In the genomic region with DNA sequence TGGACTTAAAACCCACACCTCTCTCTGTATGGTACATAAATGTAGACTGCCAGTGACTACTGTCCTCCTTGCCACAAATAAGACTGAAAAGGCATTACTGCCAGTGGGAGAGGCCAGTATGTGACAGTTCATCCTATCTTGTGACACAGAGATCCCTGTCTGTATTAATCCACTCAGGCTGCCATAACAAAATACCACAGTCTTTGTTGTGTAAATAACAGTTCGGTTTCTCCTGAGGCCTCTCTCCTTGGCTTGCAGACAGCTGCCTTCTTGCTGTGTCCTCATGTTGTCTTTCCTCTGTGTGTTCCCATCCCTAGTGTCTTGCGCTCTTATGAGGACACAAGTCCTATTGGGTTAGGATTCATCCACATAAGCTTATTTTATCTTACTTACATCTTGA, we compare ENCODE assay signal across 23 cellular contexts. TPM values are rescaled to one million over a fixed set of nuclear protein-coding genes. Genes with fewer than 3 reads are reported as not detected.
DNase-seq lines count a peak whose midpoint lies in the region; ATAC-seq and TF ChIP-seq lines count a peak whose summit lies in the region.
"Had no signal": no experiment of that assay in that cellular context is flagged by ENCODE, and none has a peak within 500 bp of the region (broad histone marks: within the 10 kb centered on the region; RNA-seq: fewer than 3 reads in every experiment).

No MANE protein-coding gene starts in this region.

- H3K27ac ChIP-seq in psoas muscle, result peak overlapping the region; percentile 37
- H3K27ac ChIP-seq: 22Rv1, BLaER1, HL-60 had no signal

- H3K4me1 Mint-ChIP-seq in T-helper 1 cell treated with Interleukin-12 subunit alpha and Interleukin-12 subunit beta and Interleukin-4 antibody, amounts not matched to agents 30 μg/mL and 1 μg/mL, for 36 hours (ENCODE audit: low read depth), result peaks cover 24% of the 10 kb centered on the region
- H3K4me1 Mint-ChIP-seq in activated T-helper 1 cell treated with anti-CD3 and anti-CD28 coated beads, Interleukin-12 subunit alpha, Interleukin-12 subunit beta, Interleukin-2, Interleukin-4 antibody, amounts not matched to agents 30 ng/mL and 10 ng/mL and 1 ng/mL, durations not matched to agents 14 hours and 24 hours and 36 hours (ENCODE audit: low read depth), result peaks cover 18% of the 10 kb centered on the region
- H3K4me1 Mint-ChIP-seq in immature natural killer cell, result peaks cover 0 to 3% of the 10 kb centered on the region in 2 donors
- H3K4me1 Mint-ChIP-seq: CD14-positive monocyte had no signal

- no peaks in the 10 kb centered on the region for H3K27me3 Mint-ChIP-seq in T-helper 1 cell treated with Interleukin-12 subunit alpha and Interleukin-12 subunit beta and Interleukin-4 antibody, amounts not matched to agents 30 μg/mL and 1 μg/mL, for 36 hours (ENCODE audit: low read depth)
- no peaks in the 10 kb centered on the region for H3K27me3 Mint-ChIP-seq in activated T-helper 1 cell treated with anti-CD3 and anti-CD28 coated beads, Interleukin-12 subunit alpha, Interleukin-12 subunit beta, Interleukin-2, Interleukin-4 antibody, amounts not matched to agents 30 ng/mL and 10 ng/mL and 1 ng/mL, durations not matched to agents 14 hours and 24 hours and 36 hours (ENCODE audit: insufficient read depth)
- H3K27me3 Mint-ChIP-seq in immature natural killer cell (ENCODE audit: low read depth in 3 of 3), result peaks cover 0 to 2% (median 0%) of the 10 kb centered on the region in 3 donors

- H3K4me3 Mint-ChIP-seq in T-helper 1 cell treated with Interleukin-12 subunit alpha and Interleukin-12 subunit beta and Interleukin-4 antibody, amounts not matched to agents 30 μg/mL and 1 μg/mL, for 36 hours, result peak overlapping the region; percentile 3
- no peak overlapping the region for H3K4me3 Mint-ChIP-seq in activated T-helper 1 cell treated with anti-CD3 and anti-CD28 coated beads, Interleukin-12 subunit alpha, Interleukin-12 subunit beta, Interleukin-2, Interleukin-4 antibody, amounts not matched to agents 30 ng/mL and 10 ng/mL and 1 ng/mL, durations not matched to agents 14 hours and 24 hours and 36 hours
- H3K4me3 Mint-ChIP-seq in immature natural killer cell, result peak overlapping the region in 3 of 5 donors; percentile 10 to 66 (median 42)
- H3K4me3 Mint-ChIP-seq: HFFc6 had no signal

- no peaks in the 10 kb centered on the region for H3K27me3 ChIP-seq in psoas muscle (ENCODE audit: insufficient read depth in 3 of 3, low read length in 2 of 3)
- H3K27me3 ChIP-seq: BLaER1 had no signal

- H3K27ac Mint-ChIP-seq in T-helper 1 cell treated with Interleukin-12 subunit alpha and Interleukin-12 subunit beta and Interleukin-4 antibody, amounts not matched to agents 30 μg/mL and 1 μg/mL, for 36 hours, result peak overlapping the region; percentile 27
- peak overlapping the region; percentile 27 for H3K27ac Mint-ChIP-seq in activated T-helper 1 cell treated with anti-CD3 and anti-CD28 coated beads, Interleukin-12 subunit alpha, Interleukin-12 subunit beta, Interleukin-2, Interleukin-4 antibody, amounts not matched to agents 30 ng/mL and 10 ng/mL and 1 ng/mL, durations not matched to agents 14 hours and 24 hours and 36 hours
- H3K27ac Mint-ChIP-seq in immature natural killer cell, result peak overlapping the region in 4 of 6 donors; percentile 9 to 68 (median 30)
- H3K27ac Mint-ChIP-seq: HFFc6 had no signal

- H3K36me3 Mint-ChIP-seq in T-helper 1 cell treated with Interleukin-12 subunit alpha and Interleukin-12 subunit beta and Interleukin-4 antibody, amounts not matched to agents 30 μg/mL and 1 μg/mL, for 36 hours (ENCODE audit: low read depth), result peaks cover 12% of the 10 kb centered on the region
- H3K36me3 Mint-ChIP-seq in activated T-helper 1 cell treated with anti-CD3 and anti-CD28 coated beads, Interleukin-12 subunit alpha, Interleukin-12 subunit beta, Interleukin-2, Interleukin-4 antibody, amounts not matched to agents 30 ng/mL and 10 ng/mL and 1 ng/mL, durations not matched to agents 14 hours and 24 hours and 36 hours (ENCODE audit: low read depth), result peaks cover 14% of the 10 kb centered on the region
- H3K36me3 Mint-ChIP-seq in immature natural killer cell, result peaks cover 0 to 4% (median 0%) of the 10 kb centered on the region in 3 donors
- H3K36me3 Mint-ChIP-seq: CD4-positive, alpha-beta memory T cell had no signal

- H3K9me3 Mint-ChIP-seq in T-helper 1 cell treated with Interleukin-12 subunit alpha and Interleukin-12 subunit beta and Interleukin-4 antibody, amounts not matched to agents 30 μg/mL and 1 μg/mL, for 36 hours, result no peaks in the 10 kb centered on the region
- H3K9me3 Mint-ChIP-seq in activated T-helper 1 cell treated with anti-CD3 and anti-CD28 coated beads, Interleukin-12 subunit alpha, Interleukin-12 subunit beta, Interleukin-2, Interleukin-4 antibody, amounts not matched to agents 30 ng/mL and 10 ng/mL and 1 ng/mL, durations not matched to agents 14 hours and 24 hours and 36 hours, result peaks cover 4% of the 10 kb centered on the region
- H3K9me3 Mint-ChIP-seq in immature natural killer cell, result no peaks in the 10 kb centered on the region
- H3K9me3 Mint-ChIP-seq: CD4-positive, alpha-beta memory T cell; HFFc6 had no signal

- no peak overlapping the region for H3K4me3 ChIP-seq in psoas muscle
- H3K4me3 ChIP-seq: BLaER1 had no signal

- no peaks in the 10 kb centered on the region for H3K36me3 ChIP-seq in psoas muscle (ENCODE audit: insufficient read depth in 1 of 2, low read depth in 1 of 2)
- H3K36me3 ChIP-seq: BLaER1 had no signal

- no peak for TF ChIP-seq CTCF in psoas muscle (IDR thresholded peaks at IDR 0.05)

- WGBS in psoas muscle, 3 donors, result 45 to 57% (median 51%) methylated on average over 2 of the region's 2 CpGs

- ATAC-seq in psoas muscle, result peak; percentile 41 to 72 (median 52)
- ATAC-seq: HCT116 had no signal

- no peaks in the 10 kb centered on the region for H3K9me3 ChIP-seq in psoas muscle

- peaks cover 12% of the 10 kb centered on the region for H3K4me1 ChIP-seq in psoas muscle

- no peak for DNase-seq in T-helper 1 cell
- no peak for DNase-seq in activated T-helper 1 cell treated with anti-CD3 and anti-CD28 coated beads, Interleukin-12 subunit alpha, Interleukin-12 subunit beta, Interleukin-2, Interleukin-4 antibody, amounts not matched to agents 30 ng/mL and 10 ng/mL and 1 ng/mL, durations not matched to agents 14 hours and 24 hours and 36 hours (ENCODE audit: low spot score)
- DNase-seq in immature natural killer cell, result no peak
- no peak for DNase-seq in psoas muscle
- DNase-seq in kidney glomerular epithelial cell (lab: John Stamatoyannopoulos, UW), result no peak
- no peak for DNase-seq in 8988T
- no peak for DNase-seq in central memory CD4-positive, alpha-beta T cell
- DNase-seq: CD4-positive, alpha-beta memory T cell; DMS153; DMS79; GDM1; GOT3; H7; HFFc6 had no signal

- intact Hi-C loops in activated T-helper 1 cell treated with anti-CD3 and anti-CD28 coated beads, Interleukin-12 subunit alpha, Interleukin-12 subunit beta, Interleukin-2, Interleukin-4 antibody, amounts not matched to agents 30 ng/mL and 10 ng/mL and 1 ng/mL, durations not matched to agents 14 hours and 24 hours and 36 hours (cut with micrococcal nuclease), result no loop called here
- intact Hi-C loops in psoas muscle (cut with DNase I), result no loop called here

RNA-seq across cellular contexts. Expression of a gene that starts 46.4 kb away (rescaled TPM):
- total RNA-seq in activated T-helper 1 cell treated with anti-CD3 and anti-CD28 coated beads, Interleukin-12 subunit alpha, Interleukin-12 subunit beta, Interleukin-2, Interleukin-4 antibody, amounts not matched to agents 30 ng/mL and 10 ng/mL and 1 ng/mL, durations not matched to agents 14 hours and 24 hours and 36 hours, result 3.9 and 4.8 TPM in 2 replicates
- polyA plus RNA-seq in immature natural killer cell (1 to 10 TPM in 1 of 3 donors, under 1 TPM in 1, not detected in 1; 0.48 to 1.8 TPM), psoas muscle (10 to 100 TPM in 1 of 3 donors, 1 to 10 TPM in 1, under 1 TPM in 1; 0.48 to 13.1 (median 2.9) TPM)
- 10 to 100 TPM in 1 of 4 donors, 1 to 10 TPM in 2, under 1 TPM in 1; 0.43 to 10.4 (median 3.2) TPM for total RNA-seq in psoas muscle
- total RNA-seq: A673, Daoy, H7, HFFc6, HT1080 had no signal
- polyA plus RNA-seq: CD14-positive monocyte had no signal
